ENCODE assay signal across 28 cellular contexts in the genomic region with DNA sequence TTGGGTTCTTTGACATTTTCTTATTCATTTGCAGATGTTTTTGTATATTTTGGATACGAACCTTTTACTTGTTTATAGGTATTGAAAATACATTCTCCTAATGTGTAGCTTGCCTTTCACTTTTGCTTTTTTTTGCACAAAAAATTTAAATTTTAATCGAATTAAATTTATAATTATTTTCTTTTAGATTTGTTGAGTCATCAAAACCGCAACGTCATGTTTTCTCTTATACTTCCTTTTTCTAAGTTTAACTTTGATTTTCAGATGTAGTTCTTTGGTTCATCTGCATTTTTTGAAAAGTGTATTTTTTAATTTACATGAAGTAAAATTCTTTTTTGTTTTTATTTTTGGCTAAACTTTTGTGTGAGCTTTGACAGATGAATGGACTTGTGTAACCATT.
"Had no signal": no experiment of that assay in that cellular context is flagged by ENCODE, and none has a peak within 500 bp of the region (broad histone marks: within the 10 kb centered on the region; RNA-seq: fewer than 3 reads in every experiment).

No MANE protein-coding gene starts in this region.

- H3K4me3 ChIP-seq: ascending aorta, breast epithelium, SJCRH30, SK-N-MC had no signal

- DNase-seq: activated CD4-positive, alpha-beta memory T cell treated with anti-CD3 and anti-CD28 coated beads, Interleukin-2, amount 10 ng/mL, durations not matched to agents 7 days and 5 days; activated CD4-positive, alpha-beta T cell treated with anti-CD3 and anti-CD28 coated beads for 1 hour; activated CD4-positive, alpha-beta T cell treated with anti-CD3 and anti-CD28 coated beads for 48 hours; activated CD4-positive, CD25-positive, alpha-beta regulatory T cell; activated CD8-positive, alpha-beta memory T cell treated with anti-CD3 and anti-CD28 coated beads for 24 hours; activated CD8-positive, alpha-beta memory T cell treated with anti-CD3 and anti-CD28 coated beads, Interleukin-2, amount 10 ng/mL, durations not matched to agents 7 days and 5 days; activated CD8-positive, alpha-beta memory T cell treated with anti-CD3 and anti-CD28 coated beads, Interleukin-2, amount 50 U/mL, for 48 hours; activated gamma-delta T cell; activated naive CD4-positive, alpha-beta T cell treated with Interleukin-2 at 50 U/mL for 16 hours; activated naive CD8-positive, alpha-beta T cell treated with anti-CD3 and anti-CD28 coated beads, Interleukin-2, amount 10 ng/mL, durations not matched to agents 7 days and 5 days; activated T-cell treated with anti-CD3 and anti-CD28 coated beads, Interleukin-2, amount 50 U/mL, for 48 hours; amygdala; MM.1S; NCI-H1105; NCI-H1417 treated with DMSO at 0.1 percent for 48 hours; NCI-H1694; NCI-H1930; NCI-H2081 treated with DMSO at 0.1 percent for 48 hours; NCI-H226; NCI-H524 treated with DMSO at 0.1 percent for 48 hours; SHP77; SJCRH30; T1000; WERI-Rb-1 had no signal

- H3K36me3 ChIP-seq: ascending aorta, breast epithelium, SJCRH30, WERI-Rb-1 had no signal

- H3K9ac ChIP-seq: KMS-11 had no signal

- H3K27ac ChIP-seq: ascending aorta, breast epithelium, KMS-11, SJCRH30, SK-N-MC, WERI-Rb-1 had no signal

- ATAC-seq: activated CD8-positive, alpha-beta memory T cell treated with anti-CD3 and anti-CD28 coated beads, Interleukin-2, amount 10 ng/mL, durations not matched to agents 7 days and 5 days had no signal

- H3K9me3 ChIP-seq: ascending aorta, breast epithelium, SJCRH30 had no signal

- H3K4me2 ChIP-seq: KMS-11 had no signal

- H3K4me1 ChIP-seq: ascending aorta, breast epithelium, SJCRH30 had no signal

- H3K27me3 ChIP-seq: ascending aorta, breast epithelium, SJCRH30 had no signal
